ENCODE assay signal across 5 cellular contexts in genomic region chr13:34320084-34320483, GRCh38.
"Had no signal": no experiment of that assay in that cellular context is flagged by ENCODE, and none has a peak within 500 bp of the region (broad histone marks: within the 10 kb centered on the region; RNA-seq: fewer than 3 reads in every experiment).

No MANE protein-coding gene starts in this region.

- H3K27me3 Mint-ChIP-seq: IgD-negative memory B cell had no signal

- H3K27ac Mint-ChIP-seq: IgD-negative memory B cell had no signal

- H3K27ac ChIP-seq: HL-60 had no signal

- H3K4me1 Mint-ChIP-seq: IgD-negative memory B cell had no signal

- H3K4me3 ChIP-seq: K562 had no signal

- DNase-seq: IMR-90, KBM-7 had no signal

- H3K36me3 Mint-ChIP-seq: IgD-negative memory B cell had no signal

- H3K4me3 Mint-ChIP-seq: IgD-negative memory B cell had no signal
